Comparison of ENCODE assay signal across 10 cellular contexts in the genomic region with DNA sequence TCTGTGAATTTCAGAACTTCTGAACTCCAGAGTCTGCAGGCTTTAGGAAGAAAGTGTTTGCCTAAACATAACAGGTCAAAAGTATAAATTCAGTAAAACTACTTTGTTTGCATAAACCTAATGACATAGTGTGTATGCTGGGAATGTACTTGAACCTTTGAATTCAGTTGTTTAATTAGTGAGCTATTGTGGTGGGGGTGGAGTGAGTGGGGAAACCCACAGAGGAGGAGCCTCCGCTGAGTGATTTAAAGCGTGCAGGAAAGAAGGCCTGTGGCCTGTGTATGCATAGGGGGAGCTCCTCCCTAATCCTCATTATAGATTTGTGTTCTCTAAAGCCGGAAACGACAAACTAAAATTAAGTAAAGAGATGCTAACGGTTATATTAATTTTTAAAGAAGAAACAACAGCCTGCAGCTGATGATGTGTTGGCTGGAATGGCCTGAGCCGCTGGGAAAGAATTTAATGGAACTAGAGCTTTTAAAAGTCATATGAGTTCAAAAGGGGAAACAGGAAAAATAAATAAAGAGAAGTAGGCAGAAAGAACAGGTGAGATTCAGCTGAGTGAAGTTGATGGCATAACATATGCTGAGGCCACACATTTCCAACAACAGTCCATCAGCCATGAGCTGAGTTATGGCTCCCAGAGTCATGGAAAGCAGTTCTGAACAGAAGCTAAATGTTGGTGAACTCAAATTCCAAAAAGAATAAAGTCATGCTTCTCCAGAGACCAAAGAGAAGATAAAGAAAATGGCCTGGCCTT.
DNase-seq lines count a peak whose midpoint lies in the region; ATAC-seq lines count a peak whose summit lies in the region.
"Had no signal": no experiment of that assay in that cellular context is flagged by ENCODE, and none has a peak within 500 bp of the region (broad histone marks: within the 10 kb centered on the region; RNA-seq: fewer than 3 reads in every experiment).

No MANE protein-coding gene starts in this region.

- DNase-seq in germinal center (ENCODE audit: low spot score), result peak; percentile 50
- no peak for DNase-seq in cortex of kidney (lab: John Stamatoyannopoulos, UW)
- no peak for DNase-seq in SIG-M5 (lab: John Stamatoyannopoulos, UW)
- DNase-seq in T1000 (lab: John Stamatoyannopoulos, UW), result no peak
- no peak for DNase-seq in midbrain (lab: John Stamatoyannopoulos, UW)
- DNase-seq: activated CD4-positive, alpha-beta T cell treated with anti-CD3 and anti-CD28 coated beads, Interleukin-2, amount 50 U/mL, for 4 hours; DND-41 had no signal

- peak; percentile 88 for ATAC-seq in GM18519 (IDR thresholded peaks at IDR 0.05; ENCODE audit: low FRiP score, unreplicated experiment)
- peak; percentile 86 for ATAC-seq in GM21529 (IDR thresholded peaks at IDR 0.05; ENCODE audit: unreplicated experiment)
- ATAC-seq in HG03280 (IDR thresholded peaks at IDR 0.05; ENCODE audit: unreplicated experiment), result peak; percentile 64
